Comparison of ENCODE assay signal across 8 cellular contexts in the genomic region with DNA sequence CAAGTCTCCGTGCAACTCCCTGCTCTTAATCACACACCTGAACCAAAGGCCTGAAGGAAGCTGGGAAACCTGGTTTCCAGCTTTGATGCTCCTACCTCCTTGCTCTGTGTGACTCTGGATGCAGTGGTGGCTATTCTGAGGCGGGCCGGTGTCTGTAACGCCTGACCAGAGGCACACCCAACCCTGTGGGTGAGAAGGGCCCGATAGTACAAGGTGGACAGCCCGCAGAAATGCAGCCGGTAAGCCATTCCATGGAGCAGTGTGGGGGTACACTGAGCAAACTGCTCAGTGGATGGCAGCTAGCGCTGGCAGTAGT. TPM values are rescaled to one million over a fixed set of nuclear protein-coding genes. Genes with fewer than 3 reads are reported as not detected.
DNase-seq lines count a peak whose midpoint lies in the region; ATAC-seq, FAIRE-seq and TF ChIP-seq lines count a peak whose summit lies in the region.

No MANE protein-coding gene starts in this region.

- intact Hi-C loops in Right ventricle myocardium inferior (cut with DNase I) (no loop called here), left ventricle myocardium superior (cut with micrococcal nuclease) (no loop called here), mammary epithelial cell (cut with micrococcal nuclease) (loop anchor here (1.0 to 2.0 kb wide), 2 partner anchors 10 to 35 kb away; no protein-coding TSS in a partner anchor), upper lobe of right lung (cut with DNase I) (no loop called here)

- BruUV-seq in mammary epithelial cell (replicated peaks; lab: Mats Ljungman, UMichigan): no TSS peak

- CTCF ChIA-PET in mammary epithelial cell (lab: Charles Lee; ENCODE audit: low non-redundant PET): interaction anchor here (0.5 to 1.2 kb wide), 4 partner anchors 10 to 236 kb away, joined by 3 to 5 read pairs (median 4); no protein-coding TSS in a partner anchor

- no peak for FAIRE-seq in GM12892 (lab: Jason Lieb, UNC)

- in situ Hi-C loops in mammary epithelial cell (cut with MboI; ENCODE audit: low sequenced_read_pairs in 2 of 2): no loop called here

- peak overlapping the region; percentile 47 for H3K9ac ChIP-seq in mammary epithelial cell (ENCODE audit: insufficient read depth, low read length)
- peak overlapping the region; percentile 62 for H3K9ac ChIP-seq in mucosa of stomach (ENCODE audit: low read length)

- H3K4me2 ChIP-seq in mammary epithelial cell (ENCODE audit: insufficient read depth, low read depth, low read length): peak overlapping the region; percentile 54

- peaks cover 78% of the 10 kb centered on the region for H3K4me1 ChIP-seq in mammary epithelial cell (ENCODE audit: insufficient read depth, low read length)
- H3K4me1 ChIP-seq in mucosa of stomach (ENCODE audit: control insufficient read depth, insufficient read depth, low read length): peaks cover 86% of the 10 kb centered on the region
- H3K4me1 ChIP-seq in upper lobe of right lung: peaks cover 83% of the 10 kb centered on the region

- no peak for TF ChIP-seq POLR2A in GM12892 (IDR thresholded peaks at IDR 0.05; ENCODE audit: low read depth, low read length)

- WGBS in mammary epithelial cell (ENCODE audit: low coverage, missing lambda C conversion rate): 80% methylated on average over 7 of the region's 8 CpGs

- no peak for TF ChIP-seq CTCF in mammary epithelial cell (conservative IDR thresholded peaks at IDR 0.05 in 1 of 2, IDR thresholded peaks at IDR 0.05 in 1 of 2; ENCODE audit: extremely low read depth in 1 of 2, insufficient read depth in 1 of 2, low read depth in 1 of 2, low read length in 2 of 2)
- no peak for TF ChIP-seq CTCF in upper lobe of right lung (IDR thresholded peaks at IDR 0.05)

- H3K79me2 ChIP-seq in mammary epithelial cell (ENCODE audit: insufficient read depth, low read length): peaks cover 93% of the 10 kb centered on the region

- no peaks in the 10 kb centered on the region for H3K27me3 ChIP-seq in mammary epithelial cell (ENCODE audit: insufficient read depth, low read length)
- no peaks in the 10 kb centered on the region for H3K27me3 ChIP-seq in mucosa of stomach (ENCODE audit: control insufficient read depth, insufficient read depth, low read length)
- H3K27me3 ChIP-seq in upper lobe of right lung: no peaks in the 10 kb centered on the region

- dilution Hi-C loops in mammary epithelial cell (cut with HindIII; ENCODE audit: low sequenced_read_pairs): no loop called here

- no peaks in the 10 kb centered on the region for H3K36me3 ChIP-seq in mammary epithelial cell (ENCODE audit: insufficient read depth, low read length)
- H3K36me3 ChIP-seq in mucosa of stomach (ENCODE audit: control insufficient read depth, insufficient read depth, low read length): no peaks in the 10 kb centered on the region
- no peaks in the 10 kb centered on the region for H3K36me3 ChIP-seq in upper lobe of right lung

- H2AFZ ChIP-seq in mammary epithelial cell (ENCODE audit: low read depth, low read length): no peak overlapping the region

- ATAC-seq in Right ventricle myocardium inferior: no peak
- no peak for ATAC-seq in left ventricle myocardium superior
- ATAC-seq in upper lobe of right lung: no peak
- no peak for ATAC-seq in HG02642 (IDR thresholded peaks at IDR 0.05; ENCODE audit: poor library complexity, unreplicated experiment)

- H3K9me3 ChIP-seq in mammary epithelial cell (replicated peaks; ENCODE audit: insufficient read depth, low read length) (no peaks in the 10 kb centered on the region), mucosa of stomach (ENCODE audit: control insufficient read depth, low read length) (no peaks in the 10 kb centered on the region), upper lobe of right lung (no peaks in the 10 kb centered on the region)

- H3K4me3 ChIP-seq in mammary epithelial cell (replicated peaks in 1 of 3; ENCODE audit: insufficient read depth in 1 of 3, low read depth in 2 of 3, low read length in 3 of 3): no peak overlapping the region
- peak overlapping the region; percentile 27 for H3K4me3 ChIP-seq in mucosa of stomach (ENCODE audit: low read length)
- H3K4me3 ChIP-seq in upper lobe of right lung: no peak overlapping the region

- DNase-seq in Right ventricle myocardium inferior (ENCODE audit: missing footprints) (peak; percentile 26), left ventricle myocardium superior (no peak), mammary epithelial cell (no peak), upper lobe of right lung (no peak), NCI-H510A (lab: John Stamatoyannopoulos, UW) (no peak), GM12892 (ENCODE audit: insufficient read length) (no peak)

- H4K20me1 ChIP-seq in mammary epithelial cell (ENCODE audit: insufficient read depth, low read length): no peaks in the 10 kb centered on the region

- H3K27ac ChIP-seq in mammary epithelial cell (ENCODE audit: insufficient read depth, low read depth, low read length) (peak overlapping the region; percentile 23), upper lobe of right lung (peak overlapping the region; percentile 0)

RNA-seq across cellular contexts. Expression of a gene that starts 36.1 kb away (rescaled TPM):
- 51.2 TPM for total RNA-seq in Right ventricle myocardium inferior
- 42.8 TPM for total RNA-seq in left ventricle myocardium superior
- total RNA-seq in mammary epithelial cell: 10 to 100 TPM; 35.3 to 51.8 TPM
- polyA plus RNA-seq in mammary epithelial cell: 8.0 TPM
- polyA minus RNA-seq in mammary epithelial cell: 21.4 TPM
- 34.2 TPM for total RNA-seq in upper lobe of right lung
- polyA plus RNA-seq in GM12892 (2012; ENCODE audit: missing spikeins): 2.8 TPM
